26 cellular contexts compared by ENCODE assay signal in genomic region chr18:76751538-76751890, GRCh38.
"Had no signal": no experiment of that assay in that cellular context is flagged by ENCODE, and none has a peak within 500 bp of the region (broad histone marks: within the 10 kb centered on the region; RNA-seq: fewer than 3 reads in every experiment).

No MANE protein-coding gene starts in this region.

- H3K4me2 ChIP-seq: hepatocyte had no signal

- H3K79me2 ChIP-seq: hepatocyte had no signal

- H3K27me3 ChIP-seq: dorsolateral prefrontal cortex, esophagus muscularis mucosa, foreskin keratinocyte, gastroesophageal sphincter, hepatocyte, left lung had no signal

- FAIRE-seq: colon, endothelial cell of umbilical vein, frontal cortex, kidney had no signal

- H2AFZ ChIP-seq: hepatocyte had no signal

- H3K27ac ChIP-seq: coronary artery, dorsolateral prefrontal cortex, esophagus muscularis mucosa, foreskin keratinocyte, gastroesophageal sphincter, heart left ventricle, hepatocyte, left lung, lower lobe of right lung had no signal

- H3K27ac Mint-ChIP-seq: immature natural killer cell, mesothelial cell of epicardium had no signal

- H3K4me3 ChIP-seq: coronary artery, dorsolateral prefrontal cortex, esophagus muscularis mucosa, gastroesophageal sphincter, heart left ventricle, hepatocyte, left lung, lower lobe of right lung, mucosa of descending colon had no signal

- H3K36me3 ChIP-seq: esophagus muscularis mucosa, gastroesophageal sphincter, heart left ventricle, left lung, lower lobe of right lung had no signal

- H3K4me3 Mint-ChIP-seq: immature natural killer cell, mesothelial cell of epicardium, naive B cell had no signal

- H3K4me1 Mint-ChIP-seq: immature natural killer cell, mesothelial cell of epicardium, naive B cell had no signal

- H3K4me1 ChIP-seq: foreskin keratinocyte, heart left ventricle, left lung, lower lobe of right lung had no signal

- DNase-seq: dermis blood vessel endothelial cell; dorsolateral prefrontal cortex; effector CD4-positive, alpha-beta T cell; effector memory CD4-positive, alpha-beta T cell; foreskin keratinocyte; heart left ventricle; hypothalamus; immature natural killer cell; islet precursor cell; kidney; kidney glomerular epithelial cell; left colon; left lung; left ventricle myocardium superior; lower lobe of right lung; mesenchymal stem cell; mucosa of descending colon; naive B cell had no signal

- ATAC-seq: foreskin keratinocyte, gastroesophageal sphincter, heart left ventricle, left colon, left lung, left ventricle myocardium superior, lower lobe of right lung, mucosa of descending colon had no signal
